In genomic region chr16:85865-86264, GRCh38 we compare ENCODE assay signal across 10 cellular contexts. TPM values are rescaled to one million over a fixed set of nuclear protein-coding genes. Genes with fewer than 3 reads are reported as not detected.
DNase-seq lines count a peak whose midpoint lies in the region; ATAC-seq and TF ChIP-seq lines count a peak whose summit lies in the region.
"Had no signal": no experiment of that assay in that cellular context is flagged by ENCODE, and none has a peak within 500 bp of the region (broad histone marks: within the 10 kb centered on the region; RNA-seq: fewer than 3 reads in every experiment).

No MANE protein-coding gene starts in this region.

- H3K27me3 ChIP-seq in fibroblast of lung (ENCODE audit: control insufficient read depth, insufficient read depth, low read length): no peaks in the 10 kb centered on the region

- H3K27me3 Mint-ChIP-seq in activated CD4-positive, alpha-beta T cell treated with anti-CD3 and anti-CD28 coated beads, Interleukin-2, amount 10 ng/mL, durations not matched to agents 24 days and 14 days: no peaks in the 10 kb centered on the region
- H3K27me3 Mint-ChIP-seq in activated CD8-positive, alpha-beta T cell treated with anti-CD3 and anti-CD28 coated beads, Interleukin-2, amount 10 ng/mL, durations not matched to agents 7 days and 5 days (ENCODE audit: low read depth): no peaks in the 10 kb centered on the region
- no peaks in the 10 kb centered on the region for H3K27me3 Mint-ChIP-seq in stimulated activated naive B cell treated with anti-CD40 and anti-IgM and Interleukin-4, amounts not matched to agents 10 μg/mL and 1 μg/mL and 100 μg/mL, for 72 hours

- no peak overlapping the region for H3K9ac ChIP-seq in fibroblast of lung (ENCODE audit: insufficient read depth, low read length)

- no peak overlapping the region for H3K4me3 Mint-ChIP-seq in activated CD4-positive, alpha-beta T cell treated with anti-CD3 and anti-CD28 coated beads, Interleukin-2, amount 10 ng/mL, durations not matched to agents 24 days and 14 days
- no peak overlapping the region for H3K4me3 Mint-ChIP-seq in activated CD8-positive, alpha-beta T cell treated with anti-CD3 and anti-CD28 coated beads, Interleukin-2, amount 10 ng/mL, durations not matched to agents 7 days and 5 days
- peak overlapping the region in 1 of 2 donors; percentile 19 for H3K4me3 Mint-ChIP-seq in stimulated activated naive B cell treated with anti-CD40 and anti-IgM and Interleukin-4, amounts not matched to agents 10 μg/mL and 1 μg/mL and 100 μg/mL, for 72 hours
- H3K4me3 Mint-ChIP-seq: neural crest cell had no signal

- DNase-seq in activated CD4-positive, alpha-beta T cell treated with anti-CD3 and anti-CD28 coated beads, Interleukin-2, amount 10 ng/mL, durations not matched to agents 24 days and 14 days: no peak
- no peak for DNase-seq in activated CD4-positive, alpha-beta T cell treated with anti-CD3 and anti-CD28 coated beads, Interleukin-2, amount 50 U/mL, for 1 hour
- DNase-seq in activated CD8-positive, alpha-beta T cell treated with anti-CD3 and anti-CD28 coated beads, Interleukin-2, amount 10 ng/mL, durations not matched to agents 7 days and 5 days: no peak
- no peak for DNase-seq in fibroblast of lung (ENCODE audit: low read depth in 2 of 2)
- DNase-seq in stimulated activated naive B cell treated with anti-CD40 and anti-IgM and Interleukin-4, amounts not matched to agents 10 μg/mL and 1 μg/mL and 100 μg/mL, for 72 hours: no peak
- DNase-seq: Kasumi-1 had no signal

- peaks cover 23% of the 10 kb centered on the region for H3K79me2 ChIP-seq in fibroblast of lung (ENCODE audit: control insufficient read depth, insufficient read depth, low read length)

- H3K27ac ChIP-seq in fibroblast of lung (ENCODE audit: insufficient read depth, low read length): peak overlapping the region; percentile 23

- intact Hi-C loops in activated CD4-positive, alpha-beta T cell treated with anti-CD3 and anti-CD28 coated beads, Interleukin-2, amount 10 ng/mL, durations not matched to agents 24 days and 14 days (cut with micrococcal nuclease): no loop called here

- H3K4me2 ChIP-seq in fibroblast of lung (ENCODE audit: extremely low read depth, insufficient read depth, low read length): no peak overlapping the region

- POLR2A ChIA-PET in activated CD8-positive, alpha-beta T cell treated with anti-CD3 and anti-CD28 coated beads, Interleukin-2, amount 10 ng/mL, durations not matched to agents 7 days and 5 days (lab: Charles Lee): interaction anchor here (1.0 to 1.4 kb wide), 2 partner anchors 23 to 33 kb away, joined by 3 to 6 read pairs; partner anchors contain the start of genes POLR3K and SNRNP25

- no peak overlapping the region for H2AFZ ChIP-seq in fibroblast of lung (ENCODE audit: low read length)

- no peaks in the 10 kb centered on the region for H3K9me3 ChIP-seq in fibroblast of lung (ENCODE audit: control insufficient read depth, insufficient read depth, low read depth, low read length)

- peaks cover 28% of the 10 kb centered on the region for H3K4me1 ChIP-seq in fibroblast of lung (ENCODE audit: control insufficient read depth, extremely low read depth, insufficient read depth, low read length)

- ATAC-seq in activated CD8-positive, alpha-beta T cell treated with anti-CD3 and anti-CD28 coated beads, Interleukin-2, amount 10 ng/mL, durations not matched to agents 7 days and 5 days: no peak
- no peak for ATAC-seq in stimulated activated naive B cell treated with anti-CD40 and anti-IgM and Interleukin-4, amounts not matched to agents 10 μg/mL and 1 μg/mL and 100 μg/mL, for 72 hours (replicated peaks)
- ATAC-seq in HG02623 (IDR thresholded peaks at IDR 0.05; ENCODE audit: unreplicated experiment) (no peak), HG03354 (IDR thresholded peaks at IDR 0.05; ENCODE audit: poor library complexity, severe bottlenecking, unreplicated experiment) (no peak), HG02981 (IDR thresholded peaks at IDR 0.05; ENCODE audit: unreplicated experiment) (no peak)

- CTCF ChIA-PET in activated CD8-positive, alpha-beta T cell treated with anti-CD3 and anti-CD28 coated beads, Interleukin-2, amount 10 ng/mL, durations not matched to agents 7 days and 5 days (lab: Charles Lee): interaction anchor here (1.6 to 2.9 kb wide), 4 partner anchors 11 to 21 kb away, joined by 5 to 33 read pairs (median 17); no protein-coding TSS in a partner anchor

- TF ChIP-seq CTCF in fibroblast of lung (conservative IDR thresholded peaks at IDR 0.05 in 1 of 2, IDR thresholded peaks at IDR 0.05 in 1 of 2; ENCODE audit: low read depth in 1 of 2, low read length in 2 of 2): no peak

- H3K36me3 Mint-ChIP-seq in activated CD4-positive, alpha-beta T cell treated with anti-CD3 and anti-CD28 coated beads, Interleukin-2, amount 10 ng/mL, durations not matched to agents 24 days and 14 days (ENCODE audit: low read depth): peaks cover 41% of the 10 kb centered on the region
- peaks cover 34% of the 10 kb centered on the region for H3K36me3 Mint-ChIP-seq in activated CD8-positive, alpha-beta T cell treated with anti-CD3 and anti-CD28 coated beads, Interleukin-2, amount 10 ng/mL, durations not matched to agents 7 days and 5 days (ENCODE audit: low read depth)
- peaks cover 58% of the 10 kb centered on the region in 2 donors for H3K36me3 Mint-ChIP-seq in stimulated activated naive B cell treated with anti-CD40 and anti-IgM and Interleukin-4, amounts not matched to agents 10 μg/mL and 1 μg/mL and 100 μg/mL, for 72 hours

- no peaks in the 10 kb centered on the region for H3K9me3 Mint-ChIP-seq in activated CD4-positive, alpha-beta T cell treated with anti-CD3 and anti-CD28 coated beads, Interleukin-2, amount 10 ng/mL, durations not matched to agents 24 days and 14 days
- H3K9me3 Mint-ChIP-seq in activated CD8-positive, alpha-beta T cell treated with anti-CD3 and anti-CD28 coated beads, Interleukin-2, amount 10 ng/mL, durations not matched to agents 7 days and 5 days (ENCODE audit: insufficient read depth): no peaks in the 10 kb centered on the region
- H3K9me3 Mint-ChIP-seq in stimulated activated naive B cell treated with anti-CD40 and anti-IgM and Interleukin-4, amounts not matched to agents 10 μg/mL and 1 μg/mL and 100 μg/mL, for 72 hours: no peaks in the 10 kb centered on the region
- H3K9me3 Mint-ChIP-seq: neural crest cell had no signal

- peak overlapping the region; percentile 62 for H3K27ac Mint-ChIP-seq in activated CD4-positive, alpha-beta T cell treated with anti-CD3 and anti-CD28 coated beads, Interleukin-2, amount 10 ng/mL, durations not matched to agents 24 days and 14 days
- peak overlapping the region; percentile 71 for H3K27ac Mint-ChIP-seq in activated CD8-positive, alpha-beta T cell treated with anti-CD3 and anti-CD28 coated beads, Interleukin-2, amount 10 ng/mL, durations not matched to agents 7 days and 5 days
- H3K27ac Mint-ChIP-seq in stimulated activated naive B cell treated with anti-CD40 and anti-IgM and Interleukin-4, amounts not matched to agents 10 μg/mL and 1 μg/mL and 100 μg/mL, for 72 hours: peak overlapping the region; percentile 88

- no peak overlapping the region for H3K4me3 ChIP-seq in fibroblast of lung (replicated peaks in 1 of 4; ENCODE audit: control extremely low read depth in 1 of 4, insufficient read depth in 1 of 4, low read depth in 3 of 4, low read length in 4 of 4)

- peaks cover 20% of the 10 kb centered on the region for H3K4me1 Mint-ChIP-seq in activated CD4-positive, alpha-beta T cell treated with anti-CD3 and anti-CD28 coated beads, Interleukin-2, amount 10 ng/mL, durations not matched to agents 24 days and 14 days
- peaks cover 35% of the 10 kb centered on the region for H3K4me1 Mint-ChIP-seq in activated CD8-positive, alpha-beta T cell treated with anti-CD3 and anti-CD28 coated beads, Interleukin-2, amount 10 ng/mL, durations not matched to agents 7 days and 5 days (ENCODE audit: low read depth)
- peaks cover 41 to 56% of the 10 kb centered on the region in 2 donors for H3K4me1 Mint-ChIP-seq in stimulated activated naive B cell treated with anti-CD40 and anti-IgM and Interleukin-4, amounts not matched to agents 10 μg/mL and 1 μg/mL and 100 μg/mL, for 72 hours

- H3K36me3 ChIP-seq in fibroblast of lung (ENCODE audit: control insufficient read depth, insufficient read depth, low read length): peaks cover 47% of the 10 kb centered on the region

- H4K20me1 ChIP-seq in fibroblast of lung (ENCODE audit: control insufficient read depth, extremely low read depth, insufficient read depth, low read length): no peaks in the 10 kb centered on the region

RNA-seq across cellular contexts. Expression of gene MPG, which starts 7.8 kb away (rescaled TPM):
- 68.4 and 72.6 TPM in 2 replicates for total RNA-seq in activated CD4-positive, alpha-beta T cell treated with anti-CD3 and anti-CD28 coated beads, Interleukin-2, amount 10 ng/mL, durations not matched to agents 24 days and 14 days
- total RNA-seq in activated CD8-positive, alpha-beta T cell treated with anti-CD3 and anti-CD28 coated beads, Interleukin-2, amount 10 ng/mL, durations not matched to agents 7 days and 5 days: 10 to 100 TPM; 48.6 to 49.3 TPM
- total RNA-seq in fibroblast of lung: 256 and 268 TPM in 2 replicates
- 45.4 and 49.3 TPM in 2 replicates for polyA plus RNA-seq in fibroblast of lung
- polyA plus RNA-seq in fibroblast of lung (2012): 84.4 and 112 TPM in 2 replicates
- 42.7 and 46.1 TPM in 2 replicates for polyA minus RNA-seq in fibroblast of lung (ENCODE audit: low replicate concordance)

RNA-seq across cellular contexts. Expression of gene RHBDF1, which starts 13.4 kb away (rescaled TPM):
- total RNA-seq in activated CD4-positive, alpha-beta T cell treated with anti-CD3 and anti-CD28 coated beads, Interleukin-2, amount 10 ng/mL, durations not matched to agents 24 days and 14 days: 0.26 and 0.76 TPM in 2 replicates
- under 1 TPM in 1 of 2 experiments, not detected in 1; 0.40 TPM for total RNA-seq in activated CD8-positive, alpha-beta T cell treated with anti-CD3 and anti-CD28 coated beads, Interleukin-2, amount 10 ng/mL, durations not matched to agents 7 days and 5 days
- total RNA-seq in fibroblast of lung: 32.9 and 53.8 TPM in 2 replicates
- 40.5 and 54.6 TPM in 2 replicates for polyA plus RNA-seq in fibroblast of lung
- 50.5 and 62.0 TPM in 2 replicates for polyA plus RNA-seq in fibroblast of lung (2012)
- 157 and 246 TPM in 2 replicates for polyA minus RNA-seq in fibroblast of lung (ENCODE audit: low replicate concordance)

RNA-seq across cellular contexts. Expression of gene SNRNP25, which starts 32.2 kb away (rescaled TPM):
- 97.7 and 99.9 TPM in 2 replicates for total RNA-seq in activated CD4-positive, alpha-beta T cell treated with anti-CD3 and anti-CD28 coated beads, Interleukin-2, amount 10 ng/mL, durations not matched to agents 24 days and 14 days
- 10 to 100 TPM; 62.3 to 63.2 TPM for total RNA-seq in activated CD8-positive, alpha-beta T cell treated with anti-CD3 and anti-CD28 coated beads, Interleukin-2, amount 10 ng/mL, durations not matched to agents 7 days and 5 days
- 14.6 and 20.5 TPM in 2 replicates for total RNA-seq in fibroblast of lung
- polyA plus RNA-seq in fibroblast of lung: 25.9 and 49.4 TPM in 2 replicates
- polyA plus RNA-seq in fibroblast of lung (2012): 29.6 and 57.8 TPM in 2 replicates
- 21.1 and 31.3 TPM in 2 replicates for polyA minus RNA-seq in fibroblast of lung (ENCODE audit: low replicate concordance)

RNA-seq across cellular contexts. Expression of gene POLR3K, which starts 32.5 kb away (rescaled TPM):
- 88.9 and 89.8 TPM in 2 replicates for total RNA-seq in activated CD4-positive, alpha-beta T cell treated with anti-CD3 and anti-CD28 coated beads, Interleukin-2, amount 10 ng/mL, durations not matched to agents 24 days and 14 days
- 10 to 100 TPM; 47.7 to 48.2 TPM for total RNA-seq in activated CD8-positive, alpha-beta T cell treated with anti-CD3 and anti-CD28 coated beads, Interleukin-2, amount 10 ng/mL, durations not matched to agents 7 days and 5 days
- total RNA-seq in fibroblast of lung: 2.6 and 3.3 TPM in 2 replicates
- polyA plus RNA-seq in fibroblast of lung: 12.9 and 27.3 TPM in 2 replicates
- 9.9 and 19.7 TPM in 2 replicates for polyA plus RNA-seq in fibroblast of lung (2012)
- polyA minus RNA-seq in fibroblast of lung (ENCODE audit: low replicate concordance): 8.0 TPM in 1 of 2 replicates, not detected in the other

RNA-seq across cellular contexts. Expression of gene NPRL3, which starts 52.6 kb away (rescaled TPM):
- 52.9 and 53.8 TPM in 2 replicates for total RNA-seq in activated CD4-positive, alpha-beta T cell treated with anti-CD3 and anti-CD28 coated beads, Interleukin-2, amount 10 ng/mL, durations not matched to agents 24 days and 14 days
- total RNA-seq in activated CD8-positive, alpha-beta T cell treated with anti-CD3 and anti-CD28 coated beads, Interleukin-2, amount 10 ng/mL, durations not matched to agents 7 days and 5 days: 10 to 100 TPM; 30.8 to 36.8 TPM
- 6.7 and 9.6 TPM in 2 replicates for total RNA-seq in fibroblast of lung
- 8.7 and 13.6 TPM in 2 replicates for polyA plus RNA-seq in fibroblast of lung
- polyA plus RNA-seq in fibroblast of lung (2012): 27.5 and 36.0 TPM in 2 replicates
- polyA minus RNA-seq in fibroblast of lung (ENCODE audit: low replicate concordance): 89.5 and 114 TPM in 2 replicates

Comparison
In these comparisons a context has a peak if more than half of its experiments do, and no peak if none do; other contexts are left out.
1. RNA of gene RHBDF1, which starts 13.4 kb away (total RNA-seq): 32.9 to 53.8 TPM in fibroblast of lung; 0.40 TPM in activated CD8-positive, alpha-beta T cell treated with anti-CD3 and anti-CD28 coated beads, Interleukin-2, amount 10 ng/mL, durations not matched to agents 7 days and 5 days and 0.26 to 0.76 TPM in activated CD4-positive, alpha-beta T cell treated with anti-CD3 and anti-CD28 coated beads, Interleukin-2, amount 10 ng/mL, durations not matched to agents 24 days and 14 days; every median in the first group is over 10 times any median in the second.
2. Peak in every context shown above with its lines, with median percentiles within 50 percentile points of each other: H3K27ac Mint-ChIP-seq.